8 cellular contexts compared by ENCODE assay signal in genomic region chr5:39624268-39624886, GRCh38.
DNase-seq lines count a peak whose midpoint lies in the region; ATAC-seq, FAIRE-seq and TF ChIP-seq lines count a peak whose summit lies in the region.

No MANE protein-coding gene starts in this region.

- H4K20me1 ChIP-seq in endothelial cell of umbilical vein (replicated peaks; ENCODE audit: control insufficient read depth, extremely low read depth, insufficient read depth, low read length) (no peaks in the 10 kb centered on the region), OCI-LY7 (ENCODE audit: insufficient read depth, low read length) (no peaks in the 10 kb centered on the region)

- H3K9me3 ChIP-seq in endothelial cell of umbilical vein (replicated peaks; ENCODE audit: control insufficient read depth, insufficient read depth, low read length), result no peaks in the 10 kb centered on the region
- H3K9me3 ChIP-seq in small intestine (ENCODE audit: control insufficient read depth, low read depth), result no peaks in the 10 kb centered on the region
- no peaks in the 10 kb centered on the region for H3K9me3 ChIP-seq in OCI-LY7 (ENCODE audit: low read length)
- no peaks in the 10 kb centered on the region for H3K9me3 ChIP-seq in thyroid gland

- ATAC-seq in GM19397 (IDR thresholded peaks at IDR 0.05; ENCODE audit: unreplicated experiment), result peak; percentile 82

- H3K9me2 ChIP-seq in OCI-LY7 (ENCODE audit: insufficient read depth, low read length), result no peaks in the 10 kb centered on the region

- TF ChIP-seq POLR2A in endothelial cell of umbilical vein (IDR thresholded peaks at IDR 0.05; ENCODE audit: low read depth, low read length), result no peak
- TF ChIP-seq POLR2A in thyroid gland (IDR thresholded peaks at IDR 0.05), result no peak

- H3K4me1 ChIP-seq in endothelial cell of umbilical vein (ENCODE audit: control insufficient read depth, extremely low read depth, insufficient read depth, low read length), result no peaks in the 10 kb centered on the region
- no peaks in the 10 kb centered on the region for H3K4me1 ChIP-seq in small intestine (ENCODE audit: control insufficient read depth in 2 of 2, insufficient read depth in 1 of 2, low read depth in 1 of 2, low read length in 1 of 2)
- no peaks in the 10 kb centered on the region for H3K4me1 ChIP-seq in OCI-LY7 (ENCODE audit: insufficient read depth, low read length, poor library complexity, severe bottlenecking)
- no peaks in the 10 kb centered on the region for H3K4me1 ChIP-seq in thyroid gland

- DNase-seq in HS-27A (ENCODE audit: low read depth) (peak; percentile 47), endothelial cell of umbilical vein (ENCODE audit: low read depth, low spot score) (no peak), small intestine (peak; percentile 95), OCI-LY7 (ENCODE audit: low spot score) (no peak), thyroid gland (no peak), NCI-H82 (lab: John Stamatoyannopoulos, UW) (no peak)
- DNase-seq in activated effector memory CD4-positive, alpha-beta T cell treated with Interleukin-2 at 50 U/mL for 16 hours, result no peak

- FAIRE-seq in endothelial cell of umbilical vein (lab: Jason Lieb, UNC), result no peak
- FAIRE-seq in small intestine (lab: Jason Lieb, UNC), result no peak

- CTCF ChIA-PET in endothelial cell of umbilical vein (lab: Charles Lee), result no interaction called here
- CTCF ChIA-PET in OCI-LY7 (lab: Charles Lee; ENCODE audit: unreplicated experiment), result no interaction called here

- no peak overlapping the region for H3K9ac ChIP-seq in endothelial cell of umbilical vein (replicated peaks; ENCODE audit: extremely low read depth, insufficient read depth, low read length)

- BruUV-seq in endothelial cell of umbilical vein (replicated peaks; lab: Mats Ljungman, UMichigan), result no TSS peak
- BruUV-seq in OCI-LY7 (replicated peaks; lab: Mats Ljungman, UMichigan), result no TSS peak

- POLR2A ChIA-PET in endothelial cell of umbilical vein (lab: Charles Lee), result no interaction called here
- POLR2A ChIA-PET in OCI-LY7 (lab: Charles Lee), result no interaction called here

- no peak for TF ChIP-seq CTCF in endothelial cell of umbilical vein (IDR thresholded peaks at IDR 0.05; ENCODE audit: extremely low read depth in 1 of 2, insufficient read depth in 1 of 2, low read depth in 1 of 2, low read length in 2 of 2)
- no peak for TF ChIP-seq CTCF in OCI-LY7 (conservative IDR thresholded peaks at IDR 0.05; ENCODE audit: low read length)
- no peak for TF ChIP-seq CTCF in thyroid gland (IDR thresholded peaks at IDR 0.05)

- WGBS in small intestine, 3 donors, result 16 to 66% (median 21%) methylated on average over 1 of the region's 1 CpG
- 70 to 74% methylated on average over 1 of the region's 1 CpG for WGBS in thyroid gland, 2 donors

- H3K4me2 ChIP-seq in endothelial cell of umbilical vein (ENCODE audit: insufficient read depth, low read length) (no peak overlapping the region), OCI-LY7 (ENCODE audit: low read length) (no peak overlapping the region)

- H3K9me1 ChIP-seq in endothelial cell of umbilical vein (replicated peaks; ENCODE audit: control insufficient read depth, extremely low read depth, insufficient read depth, low read length), result no peaks in the 10 kb centered on the region

- dilution Hi-C loops in endothelial cell of umbilical vein (cut with MboI; ENCODE audit: extremely low pct_ligation_motif_present, low sequenced_read_pairs), result no loop called here

- H2AFZ ChIP-seq in endothelial cell of umbilical vein (ENCODE audit: low read depth, low read length), result no peak overlapping the region
- no peak overlapping the region for H2AFZ ChIP-seq in OCI-LY7 (ENCODE audit: low read length)

- H3K27ac ChIP-seq in endothelial cell of umbilical vein (ENCODE audit: insufficient read depth, low read depth, low read length), result no peak overlapping the region
- H3K27ac ChIP-seq in small intestine (ENCODE audit: low read depth in 1 of 2, low read length in 1 of 2), result peak overlapping the region; percentile 70 to 79
- H3K27ac ChIP-seq in OCI-LY7 (ENCODE audit: low read depth, low read length, poor library complexity, severe bottlenecking), result no peak overlapping the region
- H3K27ac ChIP-seq in thyroid gland, result no peak overlapping the region

- intact Hi-C loops in endothelial cell of umbilical vein (cut with micrococcal nuclease), result no loop called here
- intact Hi-C loops in OCI-LY7 (cut with micrococcal nuclease; ENCODE audit: unreplicated experiment), result no loop called here
- intact Hi-C loops in thyroid gland (cut with DNase I), result no loop called here

- H3K36me3 ChIP-seq in endothelial cell of umbilical vein (ENCODE audit: control insufficient read depth in 2 of 2, extremely low read depth in 1 of 2, insufficient read depth in 2 of 2, low read length in 2 of 2) (no peaks in the 10 kb centered on the region), small intestine (ENCODE audit: control insufficient read depth in 2 of 2, insufficient read depth in 2 of 2, low read length in 2 of 2) (no peaks in the 10 kb centered on the region), OCI-LY7 (ENCODE audit: insufficient read depth, low read length) (no peaks in the 10 kb centered on the region), thyroid gland (no peaks in the 10 kb centered on the region)

- H3K4me3 ChIP-seq in endothelial cell of umbilical vein (replicated peaks in 1 of 3; ENCODE audit: insufficient read depth in 1 of 3, low read depth in 1 of 3, low read length in 3 of 3), result no peak overlapping the region
- no peak overlapping the region for H3K4me3 ChIP-seq in small intestine (ENCODE audit: low read depth in 1 of 2, low read length in 2 of 2)
- H3K4me3 ChIP-seq in OCI-LY7 (ENCODE audit: low read depth, low read length, poor library complexity, severe bottlenecking), result no peak overlapping the region
- H3K4me3 ChIP-seq in thyroid gland (replicated peaks in 1 of 3), result no peak overlapping the region

- H3K27me3 ChIP-seq in endothelial cell of umbilical vein (ENCODE audit: control insufficient read depth in 2 of 2, insufficient read depth in 2 of 2, low read length in 2 of 2) (no peaks in the 10 kb centered on the region), small intestine (ENCODE audit: control insufficient read depth in 2 of 2, insufficient read depth in 2 of 2, low read length in 2 of 2) (no peaks in the 10 kb centered on the region), thyroid gland (no peaks in the 10 kb centered on the region)

- H3K79me2 ChIP-seq in endothelial cell of umbilical vein (ENCODE audit: control insufficient read depth, insufficient read depth, low read length), result no peaks in the 10 kb centered on the region
- no peaks in the 10 kb centered on the region for H3K79me2 ChIP-seq in OCI-LY7 (ENCODE audit: insufficient read depth, low read depth, low read length)

TF ChIP-seq in endothelial cell of umbilical vein, 7 proteins besides CTCF, POLR2A, EP300 and RAD21:
- peak; percentile 51 for TF ChIP-seq FOS (IDR thresholded peaks at IDR 0.05; ENCODE audit: borderline replicate concordance, insufficient read depth, low read length)
- TF ChIP-seq POLR2AphosphoS5 (IDR thresholded peaks at IDR 0.05; ENCODE audit: insufficient read depth, low read depth, low read length), result no peak

Comparison
In these comparisons a context has a peak if more than half of its experiments do, and no peak if none do; other contexts are left out.
1. DNase-seq: peak in HS-27A (single experiment) and small intestine (single experiment); none in endothelial cell of umbilical vein (single experiment), OCI-LY7 (single experiment), activated effector memory CD4-positive, alpha-beta T cell treated with Interleukin-2 at 50 U/mL for 16 hours (single experiment), thyroid gland (0 of 2) and NCI-H82 (single experiment).
2. H3K27ac ChIP-seq: peak in small intestine (2 of 2); none in endothelial cell of umbilical vein (single experiment), OCI-LY7 (single experiment) and thyroid gland (0 of 3).